ENCODE assay signal across 13 cellular contexts in genomic region chr17:19409509-19409908, GRCh38. TPM values are rescaled to one million over a fixed set of nuclear protein-coding genes. Genes with fewer than 3 reads are reported as not detected.
DNase-seq lines count a peak whose midpoint lies in the region; ATAC-seq and TF ChIP-seq lines count a peak whose summit lies in the region.
"Had no signal": no experiment of that assay in that cellular context is flagged by ENCODE, and none has a peak within 500 bp of the region (broad histone marks: within the 10 kb centered on the region; RNA-seq: fewer than 3 reads in every experiment).

No MANE protein-coding gene starts in this region.

- H3K9me3 ChIP-seq in mammary epithelial cell (replicated peaks; ENCODE audit: insufficient read depth, low read length) (no peaks in the 10 kb centered on the region), mesenchymal stem cell (ENCODE audit: control insufficient read depth, low read length) (no peaks in the 10 kb centered on the region), mucosa of descending colon (no peaks in the 10 kb centered on the region), aorta (ENCODE audit: control insufficient read depth, low read length) (no peaks in the 10 kb centered on the region)

- H2AFZ ChIP-seq in mammary epithelial cell (ENCODE audit: low read depth, low read length) = no peak overlapping the region
- H2AFZ ChIP-seq in mesenchymal stem cell (ENCODE audit: low read depth, low read length) = no peak overlapping the region

- no peak overlapping the region for H3K9ac ChIP-seq in mammary epithelial cell (ENCODE audit: insufficient read depth, low read length)
- no peak overlapping the region for H3K9ac ChIP-seq in mesenchymal stem cell (ENCODE audit: low read length)

- no peak overlapping the region for H4K8ac ChIP-seq in mesenchymal stem cell (ENCODE audit: low read length)

- H3K27ac ChIP-seq in mammary epithelial cell (ENCODE audit: insufficient read depth, low read depth, low read length) = no peak overlapping the region
- no peak overlapping the region for H3K27ac ChIP-seq in mesenchymal stem cell (ENCODE audit: low read length, poor library complexity, severe bottlenecking)
- no peak overlapping the region for H3K27ac ChIP-seq in aorta (ENCODE audit: low read depth in 1 of 2, low read length in 2 of 2)

- 0% methylated on average over 2 of the region's 3 CpGs for WGBS in mammary epithelial cell (ENCODE audit: low coverage, missing lambda C conversion rate)
- 79% methylated on average over 3 of the region's 3 CpGs for WGBS in mesenchymal stem cell
- WGBS in aorta, 2 donors = 91 to 95% methylated on average over 3 of the region's 3 CpGs

- H3K18ac ChIP-seq in mesenchymal stem cell (ENCODE audit: low read depth in 1 of 2, low read length in 2 of 2) = no peak overlapping the region

- H3K4me3 ChIP-seq in mammary epithelial cell (replicated peaks in 1 of 3; ENCODE audit: insufficient read depth in 1 of 3, low read depth in 2 of 3, low read length in 3 of 3) (no peak overlapping the region), mesenchymal stem cell (ENCODE audit: insufficient read depth in 1 of 2, low read depth in 1 of 2, low read length in 2 of 2) (no peak overlapping the region), mucosa of descending colon (no peak overlapping the region), aorta (ENCODE audit: low read length in 2 of 2) (no peak overlapping the region)

- in situ Hi-C loops in mammary epithelial cell (cut with MboI; ENCODE audit: low sequenced_read_pairs in 2 of 2) = no loop called here

- no peak overlapping the region for H2BK15ac ChIP-seq in mesenchymal stem cell (ENCODE audit: low read depth, poor library complexity, severe bottlenecking)

- H3K4ac ChIP-seq in mesenchymal stem cell (ENCODE audit: low read depth in 1 of 2, low read length in 2 of 2) = no peak overlapping the region

- peaks cover 14% of the 10 kb centered on the region for H3K4me1 ChIP-seq in mammary epithelial cell (ENCODE audit: insufficient read depth, low read length)
- peaks cover 17% of the 10 kb centered on the region for H3K4me1 ChIP-seq in mesenchymal stem cell (ENCODE audit: control insufficient read depth, insufficient read depth, low read depth, low read length)
- no peaks in the 10 kb centered on the region for H3K4me1 ChIP-seq in mucosa of descending colon (ENCODE audit: low read depth)
- no peaks in the 10 kb centered on the region for H3K4me1 ChIP-seq in aorta (ENCODE audit: control insufficient read depth in 1 of 2, insufficient read depth in 2 of 2, low read length in 2 of 2)

- dilution Hi-C loops in mammary epithelial cell (cut with HindIII; ENCODE audit: low sequenced_read_pairs) = no loop called here

- no peak overlapping the region for H3K23ac ChIP-seq in mesenchymal stem cell (ENCODE audit: low read length in 2 of 2)

- H3K36me3 ChIP-seq in mammary epithelial cell (ENCODE audit: insufficient read depth, low read length) = no peaks in the 10 kb centered on the region
- no peaks in the 10 kb centered on the region for H3K36me3 ChIP-seq in mesenchymal stem cell (ENCODE audit: control insufficient read depth in 1 of 2, insufficient read depth in 2 of 2, low read depth in 1 of 2, low read length in 2 of 2)
- no peaks in the 10 kb centered on the region for H3K36me3 ChIP-seq in mucosa of descending colon (ENCODE audit: low read depth)
- H3K36me3 ChIP-seq in aorta (ENCODE audit: control insufficient read depth in 1 of 2, insufficient read depth in 2 of 2, low read length in 1 of 2) = no peaks in the 10 kb centered on the region

- no peak overlapping the region for H2BK120ac ChIP-seq in mesenchymal stem cell (ENCODE audit: low read depth, low read length)

- CTCF ChIA-PET in mammary epithelial cell (lab: Charles Lee; ENCODE audit: low non-redundant PET) = interaction anchor here (0.7 to 0.9 kb wide), 2 partner anchors 25 to 117 kb away, joined by 3 read pairs; no protein-coding TSS in a partner anchor

- no peaks in the 10 kb centered on the region for H3K79me2 ChIP-seq in mammary epithelial cell (ENCODE audit: insufficient read depth, low read length)

- H4K91ac ChIP-seq in mesenchymal stem cell (ENCODE audit: low read length) = no peak overlapping the region

- intact Hi-C loops in mammary epithelial cell (cut with micrococcal nuclease) (no loop called here), mucosa of descending colon (cut with DNase I, micrococcal nuclease) (no loop called here), aorta (cut with DNase I) (loop anchor here in 1 of 2 donors (5.0 kb wide), 1 partner anchor 37 kb away; no protein-coding TSS in a partner anchor)

- H3K4me2 ChIP-seq in mammary epithelial cell (ENCODE audit: insufficient read depth, low read depth, low read length) (no peak overlapping the region), mesenchymal stem cell (ENCODE audit: low read length, poor library complexity, severe bottlenecking) (no peak overlapping the region)

- H2BK5ac ChIP-seq in mesenchymal stem cell (ENCODE audit: low read depth, low read length, poor library complexity, severe bottlenecking) = no peak overlapping the region

- H3K14ac ChIP-seq in mesenchymal stem cell (ENCODE audit: low read length in 2 of 2) = no peak overlapping the region

- no peak for TF ChIP-seq CTCF in mammary epithelial cell (conservative IDR thresholded peaks at IDR 0.05 in 1 of 2, IDR thresholded peaks at IDR 0.05 in 1 of 2; ENCODE audit: extremely low read depth in 1 of 2, insufficient read depth in 1 of 2, low read depth in 1 of 2, low read length in 2 of 2)
- TF ChIP-seq CTCF in mucosa of descending colon (IDR thresholded peaks at IDR 0.05) = no peak

- no peaks in the 10 kb centered on the region for H3K79me1 ChIP-seq in mesenchymal stem cell (replicated peaks; ENCODE audit: low read length, poor library complexity, severe bottlenecking)

- no peak for ATAC-seq in mucosa of descending colon
- ATAC-seq in aorta (ENCODE audit: low FRiP score) = no peak
- no peak for ATAC-seq in GM19463 (IDR thresholded peaks at IDR 0.05; ENCODE audit: unreplicated experiment)

- peak; percentile 89 for DNase-seq in Daoy (ENCODE audit: low read depth)
- DNase-seq in HT1080 (ENCODE audit: low read depth) = peak; percentile 44
- peak; percentile 93 for DNase-seq in mammary epithelial cell
- DNase-seq in mesenchymal stem cell = peak; percentile 44
- DNase-seq in NCI-H1436 (lab: John Stamatoyannopoulos, UW) = no peak
- DNase-seq in mucosa of descending colon = no peak
- no peak for DNase-seq in aorta
- DNase-seq: activated CD8-positive, alpha-beta memory T cell treated with anti-CD3 and anti-CD28 coated beads, Interleukin-2, amount 50 U/mL, for 48 hours; cortex of kidney; glutamatergic neuron; NCI-H1694 treated with DMSO at 0.1 percent for 48 hours had no signal

- no peak overlapping the region for H2AK5ac ChIP-seq in mesenchymal stem cell (ENCODE audit: low read length, severe bottlenecking)

- no peaks in the 10 kb centered on the region for H4K20me1 ChIP-seq in mammary epithelial cell (ENCODE audit: insufficient read depth, low read length)

- BruUV-seq in mammary epithelial cell (replicated peaks; lab: Mats Ljungman, UMichigan) = no TSS peak

- no peaks in the 10 kb centered on the region for H3K27me3 ChIP-seq in mammary epithelial cell (ENCODE audit: insufficient read depth, low read length)
- H3K27me3 ChIP-seq in mesenchymal stem cell (ENCODE audit: control insufficient read depth in 1 of 2, insufficient read depth in 1 of 2, low read length in 2 of 2) = peaks cover 0 to 23% of the 10 kb centered on the region in 2 experiments
- no peaks in the 10 kb centered on the region for H3K27me3 ChIP-seq in aorta (ENCODE audit: control insufficient read depth in 1 of 2, insufficient read depth in 2 of 2, low read length in 1 of 2)

- no peak overlapping the region for H2BK12ac ChIP-seq in mesenchymal stem cell (ENCODE audit: low read length in 2 of 2)

RNA-seq across cellular contexts. Expression of gene RNF112, which starts 1.5 kb away (rescaled TPM):
- total RNA-seq in Daoy (2014; rRNA removed; shearing (Covaris generic)) = 0.11 and 0.57 TPM in 2 replicates
- 0.27 TPM in 1 of 2 replicates, not detected in the other for total RNA-seq in HT1080 (2014; rRNA removed; shearing (Covaris generic))
- 0.02 TPM in 2 replicates for polyA plus RNA-seq in HT1080 (2015; cell fraction: cytosol; rRNA removed)
- 0.60 and 0.86 TPM in 2 replicates for polyA plus RNA-seq in HT1080 (2015; cell fraction: nucleus; rRNA removed)
- total RNA-seq in mammary epithelial cell = not detected
- not detected for polyA plus RNA-seq in mammary epithelial cell
- polyA minus RNA-seq in mammary epithelial cell = not detected
- polyA plus RNA-seq in mesenchymal stem cell (2013, experiment 1 of 2) = 0.08 TPM
- polyA plus RNA-seq in mesenchymal stem cell (2013, experiment 2 of 2) = 0.08 TPM
- 10 to 100 TPM in 1 of 3 donors, 1 to 10 TPM in 2; 2.4 to 13.4 (median 3.4) TPM for total RNA-seq in mucosa of descending colon
- 1 to 10 TPM; 5.4 to 9.9 TPM for total RNA-seq in aorta
- 1 to 10 TPM; 5.1 to 7.5 TPM for polyA plus RNA-seq in aorta

RNA-seq across cellular contexts. Expression of gene MFAP4, which starts 22.5 kb away (rescaled TPM):
- 0.24 and 0.69 TPM in 2 replicates for total RNA-seq in Daoy (2014; rRNA removed; shearing (Covaris generic))
- not detected in 2 replicates for total RNA-seq in HT1080 (2014; rRNA removed; shearing (Covaris generic))
- polyA plus RNA-seq in HT1080 (2015; cell fraction: cytosol; rRNA removed) = not detected in 2 replicates
- polyA plus RNA-seq in HT1080 (2015; cell fraction: nucleus; rRNA removed) = not detected in 2 replicates
- total RNA-seq in mammary epithelial cell (under 1 TPM in 1 of 2 donors, not detected in 1; 0.33 TPM), mucosa of descending colon (100 to 1,000 TPM in 1 of 3 donors, 10 to 100 TPM in 2; 19.0 to 127 (median 44.2) TPM), aorta (100 to 1,000 TPM; 271 to 564 TPM)
- polyA plus RNA-seq in mammary epithelial cell (not detected), aorta (100 to 1,000 TPM; 324 to 793 TPM)
- not detected for polyA minus RNA-seq in mammary epithelial cell
- 238 TPM for polyA plus RNA-seq in mesenchymal stem cell (2013, experiment 1 of 2)
- 237 TPM for polyA plus RNA-seq in mesenchymal stem cell (2013, experiment 2 of 2)
- total RNA-seq: T-helper 1 cell treated with Interleukin-12 subunit alpha and Interleukin-12 subunit beta and Interleukin-4 antibody, amounts not matched to agents 30 ng/mL and 1 ng/mL, for 36 hours had no signal

RNA-seq across cellular contexts. Expression of gene MAPK7, which starts 31.2 kb away (rescaled TPM):
- 6.0 and 11.7 TPM in 2 replicates for total RNA-seq in Daoy (2014; rRNA removed; shearing (Covaris generic))
- total RNA-seq in HT1080 (2014; rRNA removed; shearing (Covaris generic)) = 4.9 and 8.6 TPM in 2 replicates
- 10.1 and 12.5 TPM in 2 replicates for polyA plus RNA-seq in HT1080 (2015; cell fraction: cytosol; rRNA removed)
- 18.3 and 19.4 TPM in 2 replicates for polyA plus RNA-seq in HT1080 (2015; cell fraction: nucleus; rRNA removed)
- total RNA-seq in mammary epithelial cell (10 to 100 TPM; 19.1 to 21.5 TPM), mucosa of descending colon (10 to 100 TPM; 36.9 to 48.6 (median 47.5) TPM), aorta (10 to 100 TPM; 33.5 to 34.1 TPM)
- polyA plus RNA-seq in mammary epithelial cell (11.2 TPM), aorta (10 to 100 TPM in 1 of 2 donors, 1 to 10 TPM in 1; 5.4 to 25.6 TPM)
- 31.2 TPM for polyA minus RNA-seq in mammary epithelial cell
- 33.6 TPM for polyA plus RNA-seq in mesenchymal stem cell (2013, experiment 1 of 2)
- 30.7 TPM for polyA plus RNA-seq in mesenchymal stem cell (2013, experiment 2 of 2)

RNA-seq across cellular contexts. Expression of gene B9D1, which starts 47.0 kb away (rescaled TPM):
- 33.8 and 42.5 TPM in 2 replicates for total RNA-seq in Daoy (2014; rRNA removed; shearing (Covaris generic))
- 33.8 and 39.7 TPM in 2 replicates for total RNA-seq in HT1080 (2014; rRNA removed; shearing (Covaris generic))
- 31.1 and 33.8 TPM in 2 replicates for polyA plus RNA-seq in HT1080 (2015; cell fraction: cytosol; rRNA removed)
- 19.6 and 22.1 TPM in 2 replicates for polyA plus RNA-seq in HT1080 (2015; cell fraction: nucleus; rRNA removed)
- total RNA-seq in mammary epithelial cell = 10 to 100 TPM; 21.2 to 23.2 TPM
- polyA plus RNA-seq in mammary epithelial cell = 39.0 TPM
- polyA minus RNA-seq in mammary epithelial cell = 25.0 TPM
- polyA plus RNA-seq in mesenchymal stem cell (2013, experiment 1 of 2) = 30.2 TPM
- 30.8 TPM for polyA plus RNA-seq in mesenchymal stem cell (2013, experiment 2 of 2)
- 10 to 100 TPM in 2 of 3 donors, 1 to 10 TPM in 1; 5.1 to 11.8 (median 10.7) TPM for total RNA-seq in mucosa of descending colon
- total RNA-seq in aorta = 1 to 10 TPM; 7.3 to 8.9 TPM
- polyA plus RNA-seq in aorta = 10 to 100 TPM in 1 of 2 donors, 1 to 10 TPM in 1; 9.5 to 16.5 TPM

Comparison
In these comparisons a context has a peak if more than half of its experiments do, and no peak if none do; other contexts are left out.
1. DNase-seq: peak in Daoy (single experiment), HT1080 (single experiment), mammary epithelial cell (single experiment) and mesenchymal stem cell (single experiment); none in NCI-H1436 (single experiment), mucosa of descending colon (0 of 3) and aorta (0 of 2).
2. RNA of gene MFAP4, which starts 22.5 kb away (total RNA-seq): 271 to 564 TPM in aorta and 19.0 to 127 TPM in mucosa of descending colon; 0.24 to 0.69 TPM in Daoy, 0.33 TPM in mammary epithelial cell and not detected in HT1080; every median in the first group is over 10 times any median in the second.